ENCODE assay signal across 1 cellular context in genomic region chr3:141434255-141434654, GRCh38.
TF ChIP-seq lines count a peak whose summit lies in the region.

No MANE protein-coding gene starts in this region.

TF ChIP-seq in HepG2, 621 proteins besides CTCF, POLR2A, EP300 and RAD21 (continued from another document):
- TF ChIP-seq, protein P1, sequence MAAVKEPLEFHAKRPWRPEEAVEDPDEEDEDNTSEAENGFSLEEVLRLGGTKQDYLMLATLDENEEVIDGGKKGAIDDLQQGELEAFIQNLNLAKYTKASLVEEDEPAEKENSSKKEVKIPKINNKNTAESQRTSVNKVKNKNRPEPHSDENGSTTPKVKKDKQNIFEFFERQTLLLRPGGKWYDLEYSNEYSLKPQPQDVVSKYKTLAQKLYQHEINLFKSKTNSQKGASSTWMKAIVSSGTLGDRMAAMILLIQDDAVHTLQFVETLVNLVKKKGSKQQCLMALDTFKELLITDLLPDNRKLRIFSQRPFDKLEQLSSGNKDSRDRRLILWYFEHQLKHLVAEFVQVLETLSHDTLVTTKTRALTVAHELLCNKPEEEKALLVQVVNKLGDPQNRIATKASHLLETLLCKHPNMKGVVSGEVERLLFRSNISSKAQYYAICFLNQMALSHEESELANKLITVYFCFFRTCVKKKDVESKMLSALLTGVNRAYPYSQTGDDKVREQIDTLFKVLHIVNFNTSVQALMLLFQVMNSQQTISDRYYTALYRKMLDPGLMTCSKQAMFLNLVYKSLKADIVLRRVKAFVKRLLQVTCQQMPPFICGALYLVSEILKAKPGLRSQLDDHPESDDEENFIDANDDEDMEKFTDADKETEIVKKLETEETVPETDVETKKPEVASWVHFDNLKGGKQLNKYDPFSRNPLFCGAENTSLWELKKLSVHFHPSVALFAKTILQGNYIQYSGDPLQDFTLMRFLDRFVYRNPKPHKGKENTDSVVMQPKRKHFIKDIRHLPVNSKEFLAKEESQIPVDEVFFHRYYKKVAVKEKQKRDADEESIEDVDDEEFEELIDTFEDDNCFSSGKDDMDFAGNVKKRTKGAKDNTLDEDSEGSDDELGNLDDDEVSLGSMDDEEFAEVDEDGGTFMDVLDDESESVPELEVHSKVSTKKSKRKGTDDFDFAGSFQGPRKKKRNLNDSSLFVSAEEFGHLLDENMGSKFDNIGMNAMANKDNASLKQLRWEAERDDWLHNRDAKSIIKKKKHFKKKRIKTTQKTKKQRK (IDR thresholded peaks at IDR 0.05; ENCODE audit: low read length): no peak
- TF ChIP-seq CENPT (CRISPR knock-in tag; IDR thresholded peaks at IDR 0.05; ENCODE audit: low read depth) (no peak), HNRNPK (IDR thresholded peaks at IDR 0.05; ENCODE audit: low read depth, low read length, poor library complexity, severe bottlenecking) (peak; percentile 59), ZNF558 (CRISPR knock-in tag; IDR thresholded peaks at IDR 0.05; ENCODE audit: borderline replicate concordance) (no peak), MEIS1 (CRISPR knock-in tag; IDR thresholded peaks at IDR 0.05; ENCODE audit: borderline replicate concordance) (no peak), ZNF720 (CRISPR knock-in tag; IDR thresholded peaks at IDR 0.05) (no peak)
- TF ChIP-seq, protein P2, sequence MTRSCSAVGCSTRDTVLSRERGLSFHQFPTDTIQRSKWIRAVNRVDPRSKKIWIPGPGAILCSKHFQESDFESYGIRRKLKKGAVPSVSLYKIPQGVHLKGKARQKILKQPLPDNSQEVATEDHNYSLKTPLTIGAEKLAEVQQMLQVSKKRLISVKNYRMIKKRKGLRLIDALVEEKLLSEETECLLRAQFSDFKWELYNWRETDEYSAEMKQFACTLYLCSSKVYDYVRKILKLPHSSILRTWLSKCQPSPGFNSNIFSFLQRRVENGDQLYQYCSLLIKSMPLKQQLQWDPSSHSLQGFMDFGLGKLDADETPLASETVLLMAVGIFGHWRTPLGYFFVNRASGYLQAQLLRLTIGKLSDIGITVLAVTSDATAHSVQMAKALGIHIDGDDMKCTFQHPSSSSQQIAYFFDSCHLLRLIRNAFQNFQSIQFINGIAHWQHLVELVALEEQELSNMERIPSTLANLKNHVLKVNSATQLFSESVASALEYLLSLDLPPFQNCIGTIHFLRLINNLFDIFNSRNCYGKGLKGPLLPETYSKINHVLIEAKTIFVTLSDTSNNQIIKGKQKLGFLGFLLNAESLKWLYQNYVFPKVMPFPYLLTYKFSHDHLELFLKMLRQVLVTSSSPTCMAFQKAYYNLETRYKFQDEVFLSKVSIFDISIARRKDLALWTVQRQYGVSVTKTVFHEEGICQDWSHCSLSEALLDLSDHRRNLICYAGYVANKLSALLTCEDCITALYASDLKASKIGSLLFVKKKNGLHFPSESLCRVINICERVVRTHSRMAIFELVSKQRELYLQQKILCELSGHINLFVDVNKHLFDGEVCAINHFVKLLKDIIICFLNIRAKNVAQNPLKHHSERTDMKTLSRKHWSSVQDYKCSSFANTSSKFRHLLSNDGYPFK (CRISPR knock-in tag; IDR thresholded peaks at IDR 0.05; ENCODE audit: borderline replicate concordance): no peak
- TF ChIP-seq, protein P3, sequence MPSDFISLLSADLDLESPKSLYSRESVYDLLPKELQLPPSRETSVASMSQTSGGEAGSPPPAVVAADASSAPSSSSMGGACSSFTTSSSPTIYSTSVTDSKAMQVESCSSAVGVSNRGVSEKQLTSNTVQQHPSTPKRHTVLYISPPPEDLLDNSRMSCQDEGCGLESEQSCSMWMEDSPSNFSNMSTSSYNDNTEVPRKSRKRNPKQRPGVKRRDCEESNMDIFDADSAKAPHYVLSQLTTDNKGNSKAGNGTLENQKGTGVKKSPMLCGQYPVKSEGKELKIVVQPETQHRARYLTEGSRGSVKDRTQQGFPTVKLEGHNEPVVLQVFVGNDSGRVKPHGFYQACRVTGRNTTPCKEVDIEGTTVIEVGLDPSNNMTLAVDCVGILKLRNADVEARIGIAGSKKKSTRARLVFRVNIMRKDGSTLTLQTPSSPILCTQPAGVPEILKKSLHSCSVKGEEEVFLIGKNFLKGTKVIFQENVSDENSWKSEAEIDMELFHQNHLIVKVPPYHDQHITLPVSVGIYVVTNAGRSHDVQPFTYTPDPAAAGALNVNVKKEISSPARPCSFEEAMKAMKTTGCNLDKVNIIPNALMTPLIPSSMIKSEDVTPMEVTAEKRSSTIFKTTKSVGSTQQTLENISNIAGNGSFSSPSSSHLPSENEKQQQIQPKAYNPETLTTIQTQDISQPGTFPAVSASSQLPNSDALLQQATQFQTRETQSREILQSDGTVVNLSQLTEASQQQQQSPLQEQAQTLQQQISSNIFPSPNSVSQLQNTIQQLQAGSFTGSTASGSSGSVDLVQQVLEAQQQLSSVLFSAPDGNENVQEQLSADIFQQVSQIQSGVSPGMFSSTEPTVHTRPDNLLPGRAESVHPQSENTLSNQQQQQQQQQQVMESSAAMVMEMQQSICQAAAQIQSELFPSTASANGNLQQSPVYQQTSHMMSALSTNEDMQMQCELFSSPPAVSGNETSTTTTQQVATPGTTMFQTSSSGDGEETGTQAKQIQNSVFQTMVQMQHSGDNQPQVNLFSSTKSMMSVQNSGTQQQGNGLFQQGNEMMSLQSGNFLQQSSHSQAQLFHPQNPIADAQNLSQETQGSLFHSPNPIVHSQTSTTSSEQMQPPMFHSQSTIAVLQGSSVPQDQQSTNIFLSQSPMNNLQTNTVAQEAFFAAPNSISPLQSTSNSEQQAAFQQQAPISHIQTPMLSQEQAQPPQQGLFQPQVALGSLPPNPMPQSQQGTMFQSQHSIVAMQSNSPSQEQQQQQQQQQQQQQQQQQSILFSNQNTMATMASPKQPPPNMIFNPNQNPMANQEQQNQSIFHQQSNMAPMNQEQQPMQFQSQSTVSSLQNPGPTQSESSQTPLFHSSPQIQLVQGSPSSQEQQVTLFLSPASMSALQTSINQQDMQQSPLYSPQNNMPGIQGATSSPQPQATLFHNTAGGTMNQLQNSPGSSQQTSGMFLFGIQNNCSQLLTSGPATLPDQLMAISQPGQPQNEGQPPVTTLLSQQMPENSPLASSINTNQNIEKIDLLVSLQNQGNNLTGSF (CRISPR knock-in tag; IDR thresholded peaks at IDR 0.05): no peak
TF ChIP-seq in HepG2: peak in this region for 2.
